Comparison of ENCODE assay signal across 1 cellular context in genomic region chr3:102356506-102356905, GRCh38.
TF ChIP-seq lines count a peak whose summit lies in the region.

No MANE protein-coding gene starts in this region.

TF ChIP-seq in GM23338, 12 proteins besides CTCF, POLR2A, EP300 and RAD21 (continued from another document):
- TF ChIP-seq ZNF462 (CRISPR knock-in tag; IDR thresholded peaks at IDR 0.05) = peak; percentile 54; the same call in 1 of the 2 replicates
